9 cellular contexts compared by ENCODE assay signal in genomic region chr16:12090162-12090552, GRCh38.
DNase-seq lines count a peak whose midpoint lies in the region; ATAC-seq and TF ChIP-seq lines count a peak whose summit lies in the region.
"Had no signal": no experiment of that assay in that cellular context is flagged by ENCODE, and none has a peak within 500 bp of the region (broad histone marks: within the 10 kb centered on the region; RNA-seq: fewer than 3 reads in every experiment).

No MANE protein-coding gene starts in this region.

- ATAC-seq in T-helper 17 cell, result no peak
- ATAC-seq in foreskin keratinocyte, result peak; percentile 14

- DNase-seq in T-helper 17 cell (no peak), foreskin keratinocyte (no peak), posterior vena cava (ENCODE audit: low spot score) (peak; percentile 64), SK-N-SH (no peak), NOMO-1 treated with DMSO at 0.1 percent for 48 hours (lab: John Stamatoyannopoulos, UW; ENCODE audit: unreplicated experiment) (no peak), Ammon's horn (ENCODE audit: low spot score) (no peak), NCI-H1105 (lab: John Stamatoyannopoulos, UW) (no peak)

- H2AFZ ChIP-seq in SK-N-SH (ENCODE audit: low read depth), result no peak overlapping the region

- H3K9me3 ChIP-seq in ES-I3 (ENCODE audit: control insufficient read depth, insufficient read depth, low read length) (no peaks in the 10 kb centered on the region), T-helper 17 cell (ENCODE audit: control insufficient read depth, low read length, poor library complexity, severe bottlenecking) (no peaks in the 10 kb centered on the region), SK-N-SH (no peaks in the 10 kb centered on the region)

- POLR2A ChIA-PET in SK-N-SH (lab: Yijun Ruan, JAX), result no interaction called here

- peak overlapping the region; percentile 97 for H3K27ac Mint-ChIP-seq in T-helper 17 cell

- H3K27ac ChIP-seq in foreskin keratinocyte, result no peak overlapping the region
- no peak overlapping the region for H3K27ac ChIP-seq in SK-N-SH (ENCODE audit: low read depth in 2 of 2, low read length in 1 of 2)

- H3K27me3 ChIP-seq in foreskin keratinocyte, result no peaks in the 10 kb centered on the region
- H3K27me3 ChIP-seq in SK-N-SH (ENCODE audit: insufficient read depth), result no peaks in the 10 kb centered on the region

- CTCF ChIA-PET in SK-N-SH (lab: Yijun Ruan, JAX), result interaction anchor here (1.0 kb wide), 1 partner anchor 23 kb away, joined by 5 read pairs; no protein-coding TSS in a partner anchor

- no peak overlapping the region for H3K4me2 ChIP-seq in SK-N-SH

- intact Hi-C loops in posterior vena cava (cut with DNase I), result loop anchor here (10.0 kb wide), 2 partner anchors 725 to 1385 kb away; no protein-coding TSS in a partner anchor

- no peak for TF ChIP-seq RAD21 in SK-N-SH (IDR thresholded peaks at IDR 0.05; ENCODE audit: low read length)

- H3K27me3 Mint-ChIP-seq in T-helper 17 cell, result no peaks in the 10 kb centered on the region

- peak overlapping the region; percentile 42; the same call in 1 of the 2 replicates for H3K9ac ChIP-seq in ES-I3 (ENCODE audit: low read depth, low read length)
- no peak overlapping the region for H3K9ac ChIP-seq in SK-N-SH

- TF ChIP-seq CTCF in foreskin keratinocyte (conservative IDR thresholded peaks at IDR 0.05) (no peak), SK-N-SH (IDR thresholded peaks at IDR 0.05) (no peak)

- no peaks in the 10 kb centered on the region for H3K79me2 ChIP-seq in SK-N-SH (ENCODE audit: insufficient read depth)

- H3K36me3 ChIP-seq in ES-I3 (ENCODE audit: insufficient read depth, low read length) (no peaks in the 10 kb centered on the region), SK-N-SH (replicated peaks in 1 of 2; ENCODE audit: control insufficient read depth in 1 of 2, insufficient read depth in 2 of 2, low read length in 1 of 2) (no peaks in the 10 kb centered on the region)

- H3K4me3 ChIP-seq in SK-N-SH (ENCODE audit: low read depth in 2 of 2, low read length in 1 of 2), result no peak overlapping the region
- H3K4me3 ChIP-seq: lung had no signal

- H4K20me1 ChIP-seq in SK-N-SH (ENCODE audit: insufficient read depth), result no peaks in the 10 kb centered on the region

- peaks cover 12% of the 10 kb centered on the region; the same call in 1 of the 2 replicates for H3K4me1 ChIP-seq in ES-I3 (ENCODE audit: insufficient read depth, low read length)
- H3K4me1 ChIP-seq in foreskin keratinocyte, result peaks cover 5% of the 10 kb centered on the region
- peaks cover 0 to 7% of the 10 kb centered on the region in 2 experiments; a peak in 1 of 4 replicates for H3K4me1 ChIP-seq in SK-N-SH (ENCODE audit: control insufficient read depth in 1 of 2, insufficient read depth in 2 of 2, low read depth in 1 of 2, low read length in 1 of 2)

- no peak for TF ChIP-seq EP300 in SK-N-SH (IDR thresholded peaks at IDR 0.05; ENCODE audit: borderline replicate concordance in 1 of 2, low read depth in 1 of 2, low read length in 1 of 2)

- peak overlapping the region; percentile 89 for H3K4me3 Mint-ChIP-seq in T-helper 17 cell

- 97% methylated on average over 14 of the region's 14 CpGs for WGBS in SK-N-SH (ENCODE audit: low lambda C conversion rate)

- no peaks in the 10 kb centered on the region for H3K36me3 Mint-ChIP-seq in T-helper 17 cell (ENCODE audit: low read depth)

- peaks cover 30% of the 10 kb centered on the region for H3K4me1 Mint-ChIP-seq in T-helper 17 cell

- no peaks in the 10 kb centered on the region for H3K9me2 ChIP-seq in SK-N-SH

- no peaks in the 10 kb centered on the region for H3F3A ChIP-seq in SK-N-SH (replicated peaks; ENCODE audit: insufficient read depth)

TF ChIP-seq in SK-N-SH, 30 proteins besides CTCF, POLR2A, EP300 and RAD21:
- TF ChIP-seq TCF12 (IDR thresholded peaks at IDR 0.05) (no peak), EZH2phosphoT487 (IDR thresholded peaks at IDR 0.05; ENCODE audit: borderline replicate concordance, low read depth) (no peak)
